Comparison of ENCODE assay signal across 2 cellular contexts in the genomic region with DNA sequence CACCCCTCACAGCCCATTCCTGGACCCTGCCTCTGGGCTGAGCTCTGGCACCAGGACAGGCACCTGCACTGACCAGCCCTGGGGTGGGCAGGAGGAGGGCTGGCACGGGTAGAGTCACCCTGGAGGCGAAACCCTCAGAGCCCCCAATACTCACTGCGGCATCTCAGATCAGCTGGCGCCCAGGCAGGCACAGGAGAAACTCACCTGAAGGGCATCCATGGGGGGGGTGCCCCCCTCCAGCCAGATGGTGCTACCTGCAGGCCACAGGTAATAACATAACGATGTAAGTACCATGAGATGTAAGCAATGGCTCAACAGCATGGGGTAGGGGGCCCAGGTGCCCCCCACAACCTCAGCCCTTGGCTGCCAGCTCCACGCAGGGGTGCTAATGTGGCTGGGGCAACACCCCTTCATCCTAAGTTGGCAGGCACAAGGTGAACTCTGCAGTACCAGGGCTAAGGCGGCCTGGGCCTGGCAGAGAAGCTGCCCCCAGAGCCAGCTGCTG.
A peak's percentile ranks its signal among the peaks of the same experiment; 100 is the strongest.
TF ChIP-seq lines count a peak whose summit lies in the region.

No MANE protein-coding gene starts in this region.

TF ChIP-seq in HEK293, 187 proteins besides CTCF, POLR2A, EP300 and RAD21:
- TF ChIP-seq, protein P1, sequence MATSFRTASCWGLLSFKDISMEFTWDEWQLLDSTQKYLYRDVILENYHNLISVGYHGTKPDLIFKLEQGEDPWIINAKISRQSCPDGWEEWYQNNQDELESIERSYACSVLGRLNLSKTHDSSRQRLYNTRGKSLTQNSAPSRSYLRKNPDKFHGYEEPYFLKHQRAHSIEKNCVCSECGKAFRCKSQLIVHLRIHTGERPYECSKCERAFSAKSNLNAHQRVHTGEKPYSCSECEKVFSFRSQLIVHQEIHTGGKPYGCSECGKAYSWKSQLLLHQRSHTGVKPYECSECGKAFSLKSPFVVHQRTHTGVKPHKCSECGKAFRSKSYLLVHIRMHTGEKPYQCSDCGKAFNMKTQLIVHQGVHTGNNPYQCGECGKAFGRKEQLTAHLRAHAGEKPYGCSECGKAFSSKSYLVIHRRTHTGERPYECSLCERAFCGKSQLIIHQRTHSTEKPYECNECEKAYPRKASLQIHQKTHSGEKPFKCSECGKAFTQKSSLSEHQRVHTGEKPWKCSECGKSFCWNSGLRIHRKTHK (tag by site-specific recombination; IDR thresholded peaks at IDR 0.05): no peak
- TF ChIP-seq ZNF629 (tag by site-specific recombination; IDR thresholded peaks at IDR 0.05) (no peak), GLIS2 (tag by site-specific recombination; IDR thresholded peaks at IDR 0.05) (peak; percentile 28; the same call in 1 of the 2 replicates), KLF16 (tag by site-specific recombination; IDR thresholded peaks at IDR 0.05) (no peak)
- TF ChIP-seq, protein P2, sequence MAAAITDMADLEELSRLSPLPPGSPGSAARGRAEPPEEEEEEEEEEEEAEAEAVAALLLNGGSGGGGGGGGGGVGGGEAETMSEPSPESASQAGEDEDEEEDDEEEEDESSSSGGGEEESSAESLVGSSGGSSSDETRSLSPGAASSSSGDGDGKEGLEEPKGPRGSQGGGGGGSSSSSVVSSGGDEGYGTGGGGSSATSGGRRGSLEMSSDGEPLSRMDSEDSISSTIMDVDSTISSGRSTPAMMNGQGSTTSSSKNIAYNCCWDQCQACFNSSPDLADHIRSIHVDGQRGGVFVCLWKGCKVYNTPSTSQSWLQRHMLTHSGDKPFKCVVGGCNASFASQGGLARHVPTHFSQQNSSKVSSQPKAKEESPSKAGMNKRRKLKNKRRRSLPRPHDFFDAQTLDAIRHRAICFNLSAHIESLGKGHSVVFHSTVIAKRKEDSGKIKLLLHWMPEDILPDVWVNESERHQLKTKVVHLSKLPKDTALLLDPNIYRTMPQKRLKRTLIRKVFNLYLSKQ (tag by site-specific recombination; IDR thresholded peaks at IDR 0.05; ENCODE audit: borderline replicate concordance): no peak
- TF ChIP-seq, protein P3, sequence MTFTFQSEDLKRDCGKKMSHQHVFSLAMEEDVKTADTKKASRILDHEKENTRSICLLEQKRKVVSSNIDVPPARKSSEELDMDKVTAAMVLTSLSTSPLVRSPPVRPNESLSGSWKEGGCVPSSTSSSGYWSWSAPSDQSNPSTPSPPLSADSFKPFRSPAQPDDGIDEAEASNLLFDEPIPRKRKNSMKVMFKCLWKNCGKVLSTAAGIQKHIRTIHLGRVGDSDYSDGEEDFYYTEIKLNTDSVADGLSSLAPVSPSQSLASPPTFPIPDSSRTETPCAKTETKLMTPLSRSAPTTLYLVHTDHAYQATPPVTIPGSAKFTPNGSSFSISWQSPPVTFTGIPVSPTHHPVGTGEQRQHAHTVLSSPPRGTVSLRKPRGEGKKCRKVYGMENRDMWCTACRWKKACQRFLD (tag by site-specific recombination; IDR thresholded peaks at IDR 0.05): no peak
TF ChIP-seq in HEK293: peak in this region for 1.

TF ChIP-seq in GM12878, 131 proteins besides CTCF, POLR2A, EP300 and RAD21:
- TF ChIP-seq NRF1 (conservative IDR thresholded peaks at IDR 0.05; ENCODE audit: low read depth, low read length): no peak
- TF ChIP-seq SREBF2 (IDR thresholded peaks at IDR 0.05; ENCODE audit: low read length): no peak
- TF ChIP-seq, protein P4, sequence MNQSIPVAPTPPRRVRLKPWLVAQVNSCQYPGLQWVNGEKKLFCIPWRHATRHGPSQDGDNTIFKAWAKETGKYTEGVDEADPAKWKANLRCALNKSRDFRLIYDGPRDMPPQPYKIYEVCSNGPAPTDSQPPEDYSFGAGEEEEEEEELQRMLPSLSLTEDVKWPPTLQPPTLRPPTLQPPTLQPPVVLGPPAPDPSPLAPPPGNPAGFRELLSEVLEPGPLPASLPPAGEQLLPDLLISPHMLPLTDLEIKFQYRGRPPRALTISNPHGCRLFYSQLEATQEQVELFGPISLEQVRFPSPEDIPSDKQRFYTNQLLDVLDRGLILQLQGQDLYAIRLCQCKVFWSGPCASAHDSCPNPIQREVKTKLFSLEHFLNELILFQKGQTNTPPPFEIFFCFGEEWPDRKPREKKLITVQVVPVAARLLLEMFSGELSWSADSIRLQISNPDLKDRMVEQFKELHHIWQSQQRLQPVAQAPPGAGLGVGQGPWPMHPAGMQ (IDR thresholded peaks at IDR 0.05; ENCODE audit: borderline replicate concordance): no peak
- TF ChIP-seq, protein P5, sequence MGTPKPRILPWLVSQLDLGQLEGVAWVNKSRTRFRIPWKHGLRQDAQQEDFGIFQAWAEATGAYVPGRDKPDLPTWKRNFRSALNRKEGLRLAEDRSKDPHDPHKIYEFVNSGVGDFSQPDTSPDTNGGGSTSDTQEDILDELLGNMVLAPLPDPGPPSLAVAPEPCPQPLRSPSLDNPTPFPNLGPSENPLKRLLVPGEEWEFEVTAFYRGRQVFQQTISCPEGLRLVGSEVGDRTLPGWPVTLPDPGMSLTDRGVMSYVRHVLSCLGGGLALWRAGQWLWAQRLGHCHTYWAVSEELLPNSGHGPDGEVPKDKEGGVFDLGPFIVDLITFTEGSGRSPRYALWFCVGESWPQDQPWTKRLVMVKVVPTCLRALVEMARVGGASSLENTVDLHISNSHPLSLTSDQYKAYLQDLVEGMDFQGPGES (IDR thresholded peaks at IDR 0.05): no peak
- no peak for TF ChIP-seq IKZF2 (IDR thresholded peaks at IDR 0.05)
- no peak for TF ChIP-seq POLR2AphosphoS5 (IDR thresholded peaks at IDR 0.05; ENCODE audit: low read length)
- no peak for TF ChIP-seq PAX8 (IDR thresholded peaks at IDR 0.05)
- TF ChIP-seq BCL11A (IDR thresholded peaks at IDR 0.05; ENCODE audit: low read depth, low read length): no peak
